In the genomic region with DNA sequence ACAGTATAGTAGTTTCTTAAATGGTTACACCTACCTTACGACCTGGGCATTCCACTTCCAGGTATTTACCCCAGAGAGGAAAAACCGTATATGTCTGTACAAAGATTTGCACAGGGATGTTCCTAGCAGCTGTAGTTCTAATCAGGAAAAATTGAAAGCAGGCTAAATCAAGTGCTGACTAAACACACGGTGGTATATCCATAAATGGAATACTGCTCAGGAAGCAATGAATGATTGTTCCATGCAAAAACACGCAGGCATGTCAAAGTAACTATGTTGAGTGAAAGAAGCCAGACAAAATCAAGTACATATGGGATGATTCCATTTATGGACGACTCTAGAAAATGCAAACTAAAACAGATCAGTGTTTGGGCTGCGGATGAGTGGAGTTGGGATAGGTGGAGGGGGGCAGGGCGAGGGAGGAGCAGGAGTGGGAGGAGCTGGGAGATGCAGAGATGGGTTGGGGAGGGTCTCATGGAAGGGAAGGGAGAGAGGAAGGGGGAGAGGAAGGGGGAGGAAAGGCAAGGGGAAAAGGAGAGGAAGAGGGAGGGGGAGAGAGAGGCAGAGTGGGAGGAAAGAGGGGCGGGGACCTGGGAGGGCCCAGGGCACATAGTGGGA, we compare ENCODE assay signal across 8 cellular contexts. TPM values are rescaled to one million over a fixed set of nuclear protein-coding genes. Genes with fewer than 3 reads are reported as not detected.
DNase-seq lines count a peak whose midpoint lies in the region; ATAC-seq and TF ChIP-seq lines count a peak whose summit lies in the region.

No MANE protein-coding gene starts in this region.

- no peak for ATAC-seq in GM21367 (IDR thresholded peaks at IDR 0.05; ENCODE audit: unreplicated experiment)

- intact Hi-C loops in Caco-2 (cut with micrococcal nuclease; ENCODE audit: unreplicated experiment) = loop anchor here (5.0 kb wide), 1 partner anchor 342 kb away; a partner anchor contains a TSS
- intact Hi-C loops in lower leg skin (cut with DNase I; ENCODE audit: low total_unique reads) = no loop called here

- no peak for TF ChIP-seq POLR2A in lower leg skin (IDR thresholded peaks at IDR 0.05)

- H3K4me3 Mint-ChIP-seq in Caco-2 (ENCODE audit: unreplicated experiment) (peak overlapping the region; percentile 94), endothelial cell (ENCODE audit: unreplicated experiment) (peak overlapping the region; percentile 87), progenitor cell of endocrine pancreas (ENCODE audit: low read depth) (peak overlapping the region; percentile 95)

- no peaks in the 10 kb centered on the region for H3K27me3 Mint-ChIP-seq in Caco-2 (ENCODE audit: insufficient read depth, unreplicated experiment)
- H3K27me3 Mint-ChIP-seq in endothelial cell (ENCODE audit: unreplicated experiment) = peaks cover 9% of the 10 kb centered on the region
- no peaks in the 10 kb centered on the region for H3K27me3 Mint-ChIP-seq in progenitor cell of endocrine pancreas

- CTCF ChIA-PET in Caco-2 (lab: Charles Lee) = no interaction called here

- H3K4me3 ChIP-seq in Caco-2 (ENCODE audit: low read depth, low read length) (peak overlapping the region; percentile 78), lower leg skin (ENCODE audit: low read depth, poor library complexity, severe bottlenecking) (no peak overlapping the region)

- BruUV-seq in Caco-2 (replicated peaks; lab: Mats Ljungman, UMichigan) = no TSS peak

- WGBS in lower leg skin, 2 donors = 6 to 9% methylated on average over 7 to 8 of the region's 8 CpGs

- POLR2A ChIA-PET in Caco-2 (lab: Charles Lee) = no interaction called here

- no peaks in the 10 kb centered on the region for H3K27me3 ChIP-seq in Caco-2 (replicated peaks; ENCODE audit: control insufficient read depth, insufficient read depth, low read length)

- H3K36me3 Mint-ChIP-seq in Caco-2 (ENCODE audit: insufficient read depth, unreplicated experiment) (peaks cover 13% of the 10 kb centered on the region), endothelial cell (ENCODE audit: low read depth, unreplicated experiment) (peaks cover 20% of the 10 kb centered on the region), progenitor cell of endocrine pancreas (ENCODE audit: insufficient read depth) (peaks cover 10% of the 10 kb centered on the region)

- peaks cover 12% of the 10 kb centered on the region for H3K9me3 ChIP-seq in Caco-2

- peaks cover 10% of the 10 kb centered on the region for H3K9me3 Mint-ChIP-seq in Caco-2 (ENCODE audit: unreplicated experiment)
- peaks cover 3% of the 10 kb centered on the region for H3K9me3 Mint-ChIP-seq in endothelial cell (ENCODE audit: unreplicated experiment)
- H3K9me3 Mint-ChIP-seq in progenitor cell of endocrine pancreas (ENCODE audit: low read depth) = peaks cover 23% of the 10 kb centered on the region

- no peak for DNase-seq in Caco-2
- peak; percentile 24 for DNase-seq in RPMI7951 (ENCODE audit: low read depth)
- DNase-seq in endothelial cell (ENCODE audit: low spot score) = no peak
- no peak for DNase-seq in progenitor cell of endocrine pancreas (ENCODE audit: low spot score, unreplicated experiment)
- no peak for DNase-seq in lower leg skin (ENCODE audit: low spot score in 2 of 2)
- DNase-seq in HuH-7.5 (ENCODE audit: low spot score) = no peak
- no peak for DNase-seq in GM20000 (ENCODE audit: low spot score)

- peaks cover 26% of the 10 kb centered on the region for H3K4me1 ChIP-seq in Caco-2

- peaks cover 17% of the 10 kb centered on the region for H3K4me1 Mint-ChIP-seq in Caco-2 (ENCODE audit: low read depth, unreplicated experiment)
- peaks cover 25% of the 10 kb centered on the region for H3K4me1 Mint-ChIP-seq in endothelial cell (ENCODE audit: unreplicated experiment)
- peaks cover 19% of the 10 kb centered on the region for H3K4me1 Mint-ChIP-seq in progenitor cell of endocrine pancreas (ENCODE audit: low read depth)

- H3K27ac Mint-ChIP-seq in Caco-2 (ENCODE audit: unreplicated experiment) (peak overlapping the region; percentile 83), endothelial cell (ENCODE audit: unreplicated experiment) (peak overlapping the region; percentile 87), progenitor cell of endocrine pancreas (peak overlapping the region; percentile 37)

- no peak for TF ChIP-seq CTCF in Caco-2 (IDR thresholded peaks at IDR 0.05; ENCODE audit: insufficient read depth in 1 of 2, low read depth in 1 of 2, low read length in 1 of 2, severe bottlenecking in 1 of 2, unreplicated experiment in 1 of 2)
- no peak for TF ChIP-seq CTCF in endothelial cell (IDR thresholded peaks at IDR 0.05; ENCODE audit: unreplicated experiment)
- TF ChIP-seq CTCF in progenitor cell of endocrine pancreas (IDR thresholded peaks at IDR 0.05; ENCODE audit: unreplicated experiment) = no peak
- no peak for TF ChIP-seq CTCF in lower leg skin (IDR thresholded peaks at IDR 0.05)
- no peak for TF ChIP-seq CTCF in GM20000 (IDR thresholded peaks at IDR 0.05; ENCODE audit: extremely low read depth, missing control alignments)

- H3K36me3 ChIP-seq in Caco-2 (ENCODE audit: control insufficient read depth, insufficient read depth, low read length) = no peaks in the 10 kb centered on the region

RNA-seq across cellular contexts. Expression of a gene that starts 0.5 kb away (rescaled TPM):
- total RNA-seq in Caco-2 (2022) = 11.9 and 13.7 TPM in 2 replicates
- 25.1 and 31.0 TPM in 2 replicates for total RNA-seq in RPMI7951 (2014; rRNA removed; shearing (Covaris generic))
- 29.9 TPM for total RNA-seq in endothelial cell (ENCODE audit: unreplicated experiment)
- 29.1 and 29.8 TPM in 2 replicates for total RNA-seq in progenitor cell of endocrine pancreas
- total RNA-seq in lower leg skin = 10 to 100 TPM in 1 of 4 donors, 1 to 10 TPM in 3; 3.9 to 15.1 (median 9.1) TPM

Comparison
In these comparisons a context has a peak if more than half of its experiments do, and no peak if none do; other contexts are left out.
1. H3K27ac Mint-ChIP-seq: peak in every context shown above with its lines; median percentile 87 in endothelial cell; 83 in Caco-2; 37 in progenitor cell of endocrine pancreas.